9 cellular contexts compared by ENCODE assay signal in the genomic region with DNA sequence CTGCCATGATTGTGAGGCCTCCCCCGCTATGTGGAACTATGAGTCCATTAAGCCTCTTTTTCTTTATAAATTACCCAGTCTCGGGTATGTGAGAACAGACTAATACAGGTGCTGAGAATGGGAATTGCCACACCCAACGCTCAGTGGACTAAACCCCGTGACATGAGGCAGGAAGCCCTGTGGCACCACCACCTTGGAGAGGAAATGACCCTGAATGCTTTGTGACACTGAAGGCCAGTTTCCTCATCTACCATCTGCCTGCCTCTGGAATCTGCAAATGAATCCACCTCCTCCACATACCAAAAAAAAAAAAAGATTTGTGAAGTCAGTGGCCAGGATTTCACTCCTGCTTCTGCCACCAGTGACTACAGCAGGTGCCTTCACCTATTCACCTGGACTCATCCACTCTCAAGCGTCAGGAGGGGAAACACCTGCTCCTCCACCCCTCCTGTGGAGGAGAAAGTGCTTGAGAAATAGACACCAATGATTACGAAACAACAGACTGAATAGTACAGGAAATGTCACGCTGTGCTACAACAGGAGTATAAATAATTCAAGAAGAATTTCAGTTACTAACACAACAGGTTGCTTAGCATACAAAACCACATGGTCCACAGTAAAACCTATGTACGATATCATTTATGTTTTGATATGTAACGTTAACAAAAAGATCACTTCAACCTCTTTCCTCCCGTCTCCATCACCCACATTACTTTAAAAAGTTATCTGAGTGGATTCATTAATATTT. TPM values are rescaled to one million over a fixed set of nuclear protein-coding genes. Genes with fewer than 3 reads are reported as not detected.
DNase-seq lines count a peak whose midpoint lies in the region; ATAC-seq and TF ChIP-seq lines count a peak whose summit lies in the region.
"Had no signal": no experiment of that assay in that cellular context is flagged by ENCODE, and none has a peak within 500 bp of the region (broad histone marks: within the 10 kb centered on the region; RNA-seq: fewer than 3 reads in every experiment).

No MANE protein-coding gene starts in this region.

- no peak overlapping the region for H3K4me3 Mint-ChIP-seq in activated CD8-positive, alpha-beta T cell treated with anti-CD3 and anti-CD28 coated beads, Interleukin-2, amount 10 ng/mL, durations not matched to agents 7 days and 5 days
- H3K4me3 Mint-ChIP-seq: activated naive CD8-positive, alpha-beta T cell had no signal

- H3K4me2 ChIP-seq in OCI-LY7 (ENCODE audit: low read length) = no peak overlapping the region

- H3K36me3 Mint-ChIP-seq in activated CD8-positive, alpha-beta T cell treated with anti-CD3 and anti-CD28 coated beads, Interleukin-2, amount 10 ng/mL, durations not matched to agents 7 days and 5 days (ENCODE audit: low read depth) = peaks cover 4% of the 10 kb centered on the region

- H3K4me1 ChIP-seq in heart right ventricle = peaks cover 2 to 25% (median 16%) of the 10 kb centered on the region in 9 donors
- H3K4me1 ChIP-seq in subcutaneous abdominal adipose tissue (ENCODE audit: control insufficient read depth in 5 of 5, insufficient read depth in 5 of 5, low read length in 5 of 5) = peaks cover 0 to 15% (median 12%) of the 10 kb centered on the region in 5 donors
- no peaks in the 10 kb centered on the region for H3K4me1 ChIP-seq in OCI-LY7 (ENCODE audit: insufficient read depth, low read length, poor library complexity, severe bottlenecking)

- peak; percentile 50 for DNase-seq in LHCN-M2 (ENCODE audit: low read depth)
- peak; percentile 33 for DNase-seq in SHP77 treated with DMSO at 0.1 percent for 48 hours (lab: John Stamatoyannopoulos, UW)
- no peak for DNase-seq in heart right ventricle
- no peak for DNase-seq in OCI-LY7 (ENCODE audit: low spot score)
- DNase-seq in activated CD8-positive, alpha-beta T cell treated with anti-CD3 and anti-CD28 coated beads, Interleukin-2, amount 10 ng/mL, durations not matched to agents 7 days and 5 days = no peak

- H3K9me3 Mint-ChIP-seq in activated CD8-positive, alpha-beta T cell treated with anti-CD3 and anti-CD28 coated beads, Interleukin-2, amount 10 ng/mL, durations not matched to agents 7 days and 5 days (ENCODE audit: insufficient read depth) = no peaks in the 10 kb centered on the region

- H3K27me3 Mint-ChIP-seq in activated CD8-positive, alpha-beta T cell treated with anti-CD3 and anti-CD28 coated beads, Interleukin-2, amount 10 ng/mL, durations not matched to agents 7 days and 5 days (ENCODE audit: low read depth) = no peaks in the 10 kb centered on the region
- H3K27me3 Mint-ChIP-seq: activated naive CD8-positive, alpha-beta T cell had no signal

- peaks cover 0 to 5% (median 0%) of the 10 kb centered on the region in 9 donors for H3K36me3 ChIP-seq in heart right ventricle
- H3K36me3 ChIP-seq in subcutaneous abdominal adipose tissue (ENCODE audit: control insufficient read depth in 5 of 5, insufficient read depth in 5 of 5, low read length in 5 of 5) = peaks cover 0 to 16% (median 10%) of the 10 kb centered on the region in 5 donors
- 0 out of 2 replicates have a peak, but pooled peaks cover 6% of the 10 kb centered on the region for H3K36me3 ChIP-seq in OCI-LY7 (ENCODE audit: insufficient read depth, low read length)

- CTCF ChIA-PET in OCI-LY7 (lab: Charles Lee; ENCODE audit: unreplicated experiment) = no interaction called here
- CTCF ChIA-PET in activated CD8-positive, alpha-beta T cell treated with anti-CD3 and anti-CD28 coated beads, Interleukin-2, amount 10 ng/mL, durations not matched to agents 7 days and 5 days (lab: Charles Lee) = no interaction called here

- ATAC-seq in heart right ventricle (peak in 7 of 8 donors; percentile 38 to 66 (median 56)), GM18502 (IDR thresholded peaks at IDR 0.05; ENCODE audit: poor library complexity, unreplicated experiment) (no peak), GM19328 (IDR thresholded peaks at IDR 0.05; ENCODE audit: unreplicated experiment) (no peak)
- ATAC-seq in activated CD8-positive, alpha-beta T cell treated with anti-CD3 and anti-CD28 coated beads, Interleukin-2, amount 10 ng/mL, durations not matched to agents 7 days and 5 days = no peak

- no peaks in the 10 kb centered on the region for H3K9me2 ChIP-seq in OCI-LY7 (ENCODE audit: insufficient read depth, low read length)

- H3K27ac ChIP-seq in heart right ventricle (peak overlapping the region in 2 of 10 donors; percentile 30 to 38), subcutaneous abdominal adipose tissue (ENCODE audit: low read depth, low read length) (no peak overlapping the region), OCI-LY7 (ENCODE audit: low read depth, low read length, poor library complexity, severe bottlenecking) (no peak overlapping the region)

- H3K9ac ChIP-seq in subcutaneous abdominal adipose tissue (ENCODE audit: low read length in 5 of 5) = peak overlapping the region in 1 of 5 donors; percentile 54

- intact Hi-C loops in heart right ventricle (cut with DNase I) (no loop called here), OCI-LY7 (cut with micrococcal nuclease; ENCODE audit: unreplicated experiment) (no loop called here)

- no peaks in the 10 kb centered on the region for H3K79me2 ChIP-seq in OCI-LY7 (ENCODE audit: insufficient read depth, low read depth, low read length)

- no peaks in the 10 kb centered on the region for H4K20me1 ChIP-seq in OCI-LY7 (ENCODE audit: insufficient read depth, low read length)

- H3K4me3 ChIP-seq in heart right ventricle (peak overlapping the region in 1 of 10 donors; percentile 4), subcutaneous abdominal adipose tissue (ENCODE audit: low read depth in 1 of 5, low read length in 5 of 5) (peak overlapping the region in 3 of 5 donors; percentile 33 to 68 (median 55)), OCI-LY7 (ENCODE audit: low read depth, low read length, poor library complexity, severe bottlenecking) (no peak overlapping the region)

- TF ChIP-seq CTCF in heart right ventricle (IDR thresholded peaks at IDR 0.05) (no peak), OCI-LY7 (conservative IDR thresholded peaks at IDR 0.05; ENCODE audit: low read length) (no peak)

- H3K9me3 ChIP-seq in heart right ventricle (no peaks in the 10 kb centered on the region), subcutaneous abdominal adipose tissue (ENCODE audit: control insufficient read depth in 5 of 5, low read length in 5 of 5) (no peaks in the 10 kb centered on the region), OCI-LY7 (ENCODE audit: low read length) (no peaks in the 10 kb centered on the region)

- H2AFZ ChIP-seq in OCI-LY7 (ENCODE audit: low read length) = no peak overlapping the region

- POLR2A ChIA-PET in OCI-LY7 (lab: Charles Lee) = no interaction called here
- POLR2A ChIA-PET in activated CD8-positive, alpha-beta T cell treated with anti-CD3 and anti-CD28 coated beads, Interleukin-2, amount 10 ng/mL, durations not matched to agents 7 days and 5 days (lab: Charles Lee) = no interaction called here

- no TSS peak for BruUV-seq in OCI-LY7 (replicated peaks; lab: Mats Ljungman, UMichigan)

- no peaks in the 10 kb centered on the region for H3K27me3 ChIP-seq in heart right ventricle
- no peaks in the 10 kb centered on the region for H3K27me3 ChIP-seq in subcutaneous abdominal adipose tissue (ENCODE audit: control insufficient read depth in 5 of 5, insufficient read depth in 4 of 5, low read length in 5 of 5)

- WGBS in heart right ventricle, 2 donors = 46 to 56% methylated on average over 10 of the region's 10 CpGs

- peaks cover 9% of the 10 kb centered on the region for H3K4me1 Mint-ChIP-seq in activated CD8-positive, alpha-beta T cell treated with anti-CD3 and anti-CD28 coated beads, Interleukin-2, amount 10 ng/mL, durations not matched to agents 7 days and 5 days (ENCODE audit: low read depth)

- H3K27ac Mint-ChIP-seq in activated CD8-positive, alpha-beta T cell treated with anti-CD3 and anti-CD28 coated beads, Interleukin-2, amount 10 ng/mL, durations not matched to agents 7 days and 5 days = no peak overlapping the region
- H3K27ac Mint-ChIP-seq: activated naive CD8-positive, alpha-beta T cell had no signal

RNA-seq across cellular contexts. Expression of a gene that starts 41.4 kb away (rescaled TPM):
- total RNA-seq in LHCN-M2 (2014; rRNA removed) (12.1 and 15.6 TPM in 2 replicates), heart right ventricle (1 to 10 TPM; 2.5 to 4.9 (median 3.8) TPM), OCI-LY7 (2022) (6.2 and 7.5 TPM in 2 replicates)
- 5.8 TPM for polyA plus RNA-seq in LHCN-M2 (2012)
- polyA plus RNA-seq in heart right ventricle = 1 to 10 TPM; 1.0 to 2.3 TPM
- total RNA-seq in OCI-LY7 (2014; rRNA removed; shearing (Covaris generic)) = 4.6 and 4.7 TPM in 2 replicates
- 1 to 10 TPM; 3.1 to 3.3 TPM for total RNA-seq in activated CD8-positive, alpha-beta T cell treated with anti-CD3 and anti-CD28 coated beads, Interleukin-2, amount 10 ng/mL, durations not matched to agents 7 days and 5 days

Comparison
In these comparisons a context has a peak if more than half of its experiments do, and no peak if none do; other contexts are left out.
1. DNase-seq: peak in LHCN-M2 (single experiment) and SHP77 treated with DMSO at 0.1 percent for 48 hours (single experiment); none in heart right ventricle (0 of 2), OCI-LY7 (single experiment) and activated CD8-positive, alpha-beta T cell treated with anti-CD3 and anti-CD28 coated beads, Interleukin-2, amount 10 ng/mL, durations not matched to agents 7 days and 5 days (single experiment).
2. ATAC-seq: peak in heart right ventricle (7 of 8); none in GM18502 (single experiment), GM19328 (single experiment) and activated CD8-positive, alpha-beta T cell treated with anti-CD3 and anti-CD28 coated beads, Interleukin-2, amount 10 ng/mL, durations not matched to agents 7 days and 5 days (single experiment).